23 cellular contexts compared by ENCODE assay signal in genomic region chr2:168215813-168216212, GRCh38.
"Had no signal": no experiment of that assay in that cellular context is flagged by ENCODE, and none has a peak within 500 bp of the region (broad histone marks: within the 10 kb centered on the region; RNA-seq: fewer than 3 reads in every experiment).

No MANE protein-coding gene starts in this region.

- H3K27ac Mint-ChIP-seq: activated CD4-positive, alpha-beta memory T cell treated with anti-CD3 and anti-CD28 coated beads for 36 hours; activated CD4-positive, alpha-beta T cell treated with anti-CD3 and anti-CD28 coated beads for 36 hours; activated naive CD8-positive, alpha-beta T cell treated with anti-CD3 and anti-CD28 coated beads, Interleukin-2, amount 10 ng/mL, durations not matched to agents 7 days and 5 days; stimulated activated naive CD8-positive, alpha-beta T cell treated with anti-CD3 and anti-CD28 coated beads, Interleukin-15, Interleukin-2, amounts not matched to agents 100 ng/mL and 50 ng/mL, for 24 hours had no signal

- H3K27me3 Mint-ChIP-seq: activated CD4-positive, alpha-beta memory T cell treated with anti-CD3 and anti-CD28 coated beads for 36 hours; activated CD4-positive, alpha-beta T cell treated with anti-CD3 and anti-CD28 coated beads for 36 hours; activated naive CD8-positive, alpha-beta T cell treated with anti-CD3 and anti-CD28 coated beads, Interleukin-2, amount 10 ng/mL, durations not matched to agents 7 days and 5 days; stimulated activated naive CD8-positive, alpha-beta T cell treated with anti-CD3 and anti-CD28 coated beads, Interleukin-15, Interleukin-2, amounts not matched to agents 100 ng/mL and 50 ng/mL, for 24 hours had no signal

- H3K9me3 Mint-ChIP-seq: activated CD4-positive, alpha-beta memory T cell treated with anti-CD3 and anti-CD28 coated beads for 36 hours; immature natural killer cell; natural killer cell; stimulated activated naive CD8-positive, alpha-beta T cell treated with anti-CD3 and anti-CD28 coated beads, Interleukin-15, Interleukin-2, amounts not matched to agents 100 ng/mL and 50 ng/mL, for 24 hours had no signal

- DNase-seq: activated CD4-positive, alpha-beta memory T cell treated with anti-CD3 and anti-CD28 coated beads for 36 hours; activated CD4-positive, alpha-beta T cell treated with anti-CD3 and anti-CD28 coated beads for 36 hours; activated naive CD4-positive, alpha-beta T cell; activated naive CD8-positive, alpha-beta T cell treated with anti-CD3 and anti-CD28 coated beads, Interleukin-2, amount 10 ng/mL, durations not matched to agents 7 days and 5 days; activated T-cell treated with anti-CD3 and anti-CD28 coated beads for 4 hours; amygdala; body of pancreas; caudate nucleus; erythroblast; heart right ventricle; immature natural killer cell; left ventricle myocardium superior; natural killer cell; sigmoid colon; stimulated activated CD4-positive, alpha-beta T cell treated with anti-CD3 and anti-CD28 coated beads, Interleukin-12 subunit alpha, Interleukin-12 subunit beta, amount 100 ng/mL, for 4 hours; stimulated activated CD4-positive, alpha-beta T cell treated with anti-CD3 and anti-CD28 coated beads, Interleukin-1b, Interleukin-23, amount 100 ng/mL, for 48 hours; SW 1271; T-helper 2 cell; uterus had no signal

- FAIRE-seq: endometrium had no signal

- H3K27ac ChIP-seq: body of pancreas, coronary artery, heart right ventricle, uterus had no signal

- H3K9me3 ChIP-seq: body of pancreas, heart right ventricle, sigmoid colon, tibial nerve, uterus had no signal

- H3K4me1 ChIP-seq: uterus had no signal

- H3K4me3 Mint-ChIP-seq: activated CD4-positive, alpha-beta memory T cell treated with anti-CD3 and anti-CD28 coated beads for 36 hours; activated CD4-positive, alpha-beta T cell treated with anti-CD3 and anti-CD28 coated beads for 36 hours; activated naive CD8-positive, alpha-beta T cell treated with anti-CD3 and anti-CD28 coated beads, Interleukin-2, amount 10 ng/mL, durations not matched to agents 7 days and 5 days; immature natural killer cell; natural killer cell; stimulated activated naive CD8-positive, alpha-beta T cell treated with anti-CD3 and anti-CD28 coated beads, Interleukin-15, Interleukin-2, amounts not matched to agents 100 ng/mL and 50 ng/mL, for 24 hours had no signal

- H3K36me3 ChIP-seq: heart right ventricle, sigmoid colon, tibial nerve, uterus had no signal

- H3K36me3 Mint-ChIP-seq: immature natural killer cell, natural killer cell had no signal

- H3K27me3 ChIP-seq: body of pancreas, heart right ventricle, sigmoid colon, uterus had no signal

- ATAC-seq: activated CD4-positive, alpha-beta T cell treated with anti-CD3 and anti-CD28 coated beads for 36 hours; body of pancreas; left ventricle myocardium superior; natural killer cell had no signal

- H3K4me3 ChIP-seq: body of pancreas, coronary artery, heart right ventricle, sigmoid colon, tibial nerve, uterus had no signal
